Comparison of ENCODE assay signal across 23 cellular contexts in genomic region chr2:189013677-189014380, GRCh38. TPM values are rescaled to one million over a fixed set of nuclear protein-coding genes. Genes with fewer than 3 reads are reported as not detected.
DNase-seq lines count a peak whose midpoint lies in the region; TF ChIP-seq lines count a peak whose summit lies in the region.
"Had no signal": no experiment of that assay in that cellular context is flagged by ENCODE, and none has a peak within 500 bp of the region (broad histone marks: within the 10 kb centered on the region; RNA-seq: fewer than 3 reads in every experiment).

No MANE protein-coding gene starts in this region.

- intact Hi-C loops in ascending aorta (cut with DNase I): loop anchor here (10.0 kb wide), 1 partner anchor 401 kb away; no protein-coding TSS in a partner anchor

- H3K4me3 ChIP-seq in ACC112 (ENCODE audit: low read depth, low read length) (no peak overlapping the region), ascending aorta (no peak overlapping the region)
- H3K4me3 ChIP-seq: BLaER1 treated with 17β-estradiol and CSF1 and Interleukin-3, amounts not matched to agents 10 nM and 100 nM; gastrocnemius medialis; suprapubic skin had no signal

- H3K27me3 ChIP-seq in ACC112 (ENCODE audit: insufficient read depth, low read length) (no peaks in the 10 kb centered on the region), ascending aorta (no peaks in the 10 kb centered on the region)
- H3K27me3 ChIP-seq: BLaER1 treated with 17β-estradiol and CSF1 and Interleukin-3, amounts not matched to agents 10 nM and 100 nM; gastrocnemius medialis; suprapubic skin had no signal

- no peaks in the 10 kb centered on the region for H3K9me3 Mint-ChIP-seq in osteocyte (ENCODE audit: unreplicated experiment)
- H3K9me3 Mint-ChIP-seq: activated CD8-positive, alpha-beta T cell treated with anti-CD3 and anti-CD28 coated beads for 36 hours; activated naive CD8-positive, alpha-beta T cell treated with anti-CD3 and anti-CD28 coated beads, Interleukin-2, amount 10 ng/mL, durations not matched to agents 7 days and 5 days; activated T-cell treated with anti-CD3 and anti-CD28 coated beads, Interleukin-2, amount 50 U/mL, for 24 hours; central memory CD8-positive, alpha-beta T cell had no signal

- H3K4me1 ChIP-seq in ACC112 (ENCODE audit: control insufficient read depth, insufficient read depth, low read length, unreplicated experiment) (peaks cover 10% of the 10 kb centered on the region), ascending aorta (peaks cover 6 to 18% of the 10 kb centered on the region in 2 donors)
- H3K4me1 ChIP-seq: BLaER1 treated with 17β-estradiol and CSF1 and Interleukin-3, amounts not matched to agents 10 nM and 100 nM; gastrocnemius medialis; suprapubic skin had no signal

- no peaks in the 10 kb centered on the region for H3K27me3 Mint-ChIP-seq in osteocyte (ENCODE audit: unreplicated experiment)
- H3K27me3 Mint-ChIP-seq: activated naive CD8-positive, alpha-beta T cell treated with anti-CD3 and anti-CD28 coated beads, Interleukin-2, amount 10 ng/mL, durations not matched to agents 7 days and 5 days; central memory CD8-positive, alpha-beta T cell; effector memory CD8-positive, alpha-beta T cell had no signal

- H3K4me1 Mint-ChIP-seq in osteocyte (ENCODE audit: unreplicated experiment): peaks cover 83% of the 10 kb centered on the region
- H3K4me1 Mint-ChIP-seq: activated naive CD8-positive, alpha-beta T cell treated with anti-CD3 and anti-CD28 coated beads, Interleukin-2, amount 10 ng/mL, durations not matched to agents 7 days and 5 days; central memory CD8-positive, alpha-beta T cell had no signal

- peaks cover 33% of the 10 kb centered on the region for H3K36me3 ChIP-seq in ACC112 (ENCODE audit: insufficient read depth, low read length)
- peaks cover 23 to 39% of the 10 kb centered on the region in 2 donors for H3K36me3 ChIP-seq in ascending aorta
- H3K36me3 ChIP-seq: BLaER1 treated with 17β-estradiol and CSF1 and Interleukin-3, amounts not matched to agents 10 nM and 100 nM; gastrocnemius medialis had no signal

- no peak for TF ChIP-seq CTCF in ascending aorta (IDR thresholded peaks at IDR 0.05)
- TF ChIP-seq CTCF in osteocyte (IDR thresholded peaks at IDR 0.05): no peak

- no peak overlapping the region for H3K4me3 Mint-ChIP-seq in osteocyte (ENCODE audit: unreplicated experiment)
- H3K4me3 Mint-ChIP-seq: activated CD8-positive, alpha-beta T cell treated with anti-CD3 and anti-CD28 coated beads for 36 hours; activated naive CD8-positive, alpha-beta T cell treated with anti-CD3 and anti-CD28 coated beads, Interleukin-2, amount 10 ng/mL, durations not matched to agents 7 days and 5 days; activated T-cell treated with anti-CD3 and anti-CD28 coated beads, Interleukin-2, amount 50 U/mL, for 24 hours; central memory CD8-positive, alpha-beta T cell; effector memory CD8-positive, alpha-beta T cell had no signal

- peaks cover 37% of the 10 kb centered on the region for H3K36me3 Mint-ChIP-seq in osteocyte (ENCODE audit: unreplicated experiment)
- H3K36me3 Mint-ChIP-seq: activated naive CD8-positive, alpha-beta T cell treated with anti-CD3 and anti-CD28 coated beads, Interleukin-2, amount 10 ng/mL, durations not matched to agents 7 days and 5 days had no signal

- DNase-seq in ascending aorta (ENCODE audit: low spot score in 2 of 2) (no peak), fibroblast of the conjunctiva (ENCODE audit: low read depth) (peak; percentile 42), osteocyte (ENCODE audit: extremely low spot score, unreplicated experiment) (no peak), NOMO-1 (lab: John Stamatoyannopoulos, UW; ENCODE audit: unreplicated experiment in 2 of 2) (no peak), COLO668 (lab: John Stamatoyannopoulos, UW; ENCODE audit: unreplicated experiment) (no peak), COR-L47 (lab: John Stamatoyannopoulos, UW) (no peak)
- DNase-seq in stimulated activated CD4-positive, alpha-beta T cell treated with anti-CD3 and anti-CD28 coated beads, Interleukin-2, amount 100 ng/mL, for 48 hours: no peak
- DNase-seq: activated CD8-positive, alpha-beta T cell treated with anti-CD3 and anti-CD28 coated beads for 36 hours; activated naive CD8-positive, alpha-beta T cell treated with anti-CD3 and anti-CD28 coated beads, Interleukin-2, amount 10 ng/mL, durations not matched to agents 7 days and 5 days; activated T-cell treated with anti-CD3 and anti-CD28 coated beads, Interleukin-2, amount 50 U/mL, for 24 hours; effector memory CD8-positive, alpha-beta T cell; gastrocnemius medialis; Kasumi-1; NCI-H1092 treated with DMSO at 0.1 percent for 48 hours; NCI-H524; stimulated activated CD4-positive, alpha-beta T cell treated with anti-CD3 and anti-CD28 coated beads, Interleukin-4, amount 100 ng/mL, for 24 hours; T-helper 1 cell had no signal

- H3K27ac Mint-ChIP-seq in osteocyte (ENCODE audit: unreplicated experiment): peak overlapping the region; percentile 88
- H3K27ac Mint-ChIP-seq: activated CD8-positive, alpha-beta T cell treated with anti-CD3 and anti-CD28 coated beads for 36 hours; activated naive CD8-positive, alpha-beta T cell treated with anti-CD3 and anti-CD28 coated beads, Interleukin-2, amount 10 ng/mL, durations not matched to agents 7 days and 5 days; activated T-cell treated with anti-CD3 and anti-CD28 coated beads, Interleukin-2, amount 50 U/mL, for 24 hours; effector memory CD8-positive, alpha-beta T cell had no signal

- H3K9me3 ChIP-seq in ascending aorta: no peaks in the 10 kb centered on the region
- H3K9me3 ChIP-seq: BLaER1 treated with 17β-estradiol and CSF1 and Interleukin-3, amounts not matched to agents 10 nM and 100 nM; gastrocnemius medialis; suprapubic skin had no signal

- H3K79me2 ChIP-seq in ACC112 (ENCODE audit: control insufficient read depth, insufficient read depth, low read length, unreplicated experiment): no peaks in the 10 kb centered on the region

- 0 out of 2 replicates have a peak overlapping the region, but pooled peaks have one; percentile 34 for H3K27ac ChIP-seq in ACC112 (ENCODE audit: low read depth, low read length)
- peak overlapping the region; percentile 77 to 78 for H3K27ac ChIP-seq in ascending aorta
- H3K27ac ChIP-seq: BLaER1 treated with 17β-estradiol and CSF1 and Interleukin-3, amounts not matched to agents 10 nM and 100 nM; suprapubic skin; VCaP had no signal

- no peak overlapping the region for H2AFZ ChIP-seq in ACC112 (ENCODE audit: low read length, unreplicated experiment)

RNA-seq across cellular contexts. Expression of gene COL3A1, which starts 39.7 kb away (rescaled TPM):
- total RNA-seq in ascending aorta (411 TPM), osteocyte (7,546 and 8,171 TPM in 2 replicates)
- total RNA-seq: activated CD8-positive, alpha-beta T cell treated with anti-CD3 and anti-CD28 coated beads for 36 hours; activated naive CD8-positive, alpha-beta T cell treated with anti-CD3 and anti-CD28 coated beads, Interleukin-2, amount 10 ng/mL, durations not matched to agents 7 days and 5 days; HT1080 had no signal

Comparison
In these comparisons a context has a peak if more than half of its experiments do, and no peak if none do; other contexts are left out.
1. RNA of gene COL3A1, which starts 39.7 kb away (total RNA-seq): 7,546 to 8,171 TPM in osteocyte; 411 TPM in ascending aorta (single experiment); every median in the first group is over 10 times any median in the second.